In the genomic region with DNA sequence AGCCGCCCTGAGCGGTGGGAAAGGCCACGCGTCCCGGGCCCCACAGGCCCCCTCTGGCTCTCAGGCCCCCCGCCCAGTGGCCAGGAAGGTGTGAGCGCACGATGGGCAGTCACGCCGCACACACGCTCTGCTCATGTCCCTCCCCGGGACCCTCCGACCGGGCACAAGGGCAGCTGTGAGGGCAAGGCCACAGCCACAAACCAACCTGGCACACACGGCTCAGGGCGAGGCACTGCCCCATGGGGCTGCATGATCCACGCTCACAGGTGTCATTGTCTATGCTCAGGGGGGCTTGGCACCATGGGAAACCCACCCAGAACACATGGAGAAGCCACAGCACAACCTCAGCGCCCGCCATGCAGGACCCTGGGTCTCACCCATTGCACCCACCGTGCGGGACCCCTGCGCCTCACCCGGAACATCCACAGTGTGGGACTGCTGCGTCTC, we compare ENCODE assay signal across 19 cellular contexts. TPM values are rescaled to one million over a fixed set of nuclear protein-coding genes. Genes with fewer than 3 reads are reported as not detected.
DNase-seq lines count a peak whose midpoint lies in the region; ATAC-seq, FAIRE-seq and TF ChIP-seq lines count a peak whose summit lies in the region.
"Had no signal": no experiment of that assay in that cellular context is flagged by ENCODE, and none has a peak within 500 bp of the region (broad histone marks: within the 10 kb centered on the region; RNA-seq: fewer than 3 reads in every experiment).

No MANE protein-coding gene starts in this region.

- no peaks in the 10 kb centered on the region for H3K36me3 ChIP-seq in K562 (ENCODE audit: control insufficient read depth, insufficient read depth, low read length)
- H3K36me3 ChIP-seq in neuronal stem cell (replicated peaks in 1 of 2; ENCODE audit: control insufficient read depth in 2 of 2, insufficient read depth in 2 of 2, low read length in 2 of 2), result peaks cover 43 to 64% of the 10 kb centered on the region in 2 donors

- no peak for TF ChIP-seq CTCF in K562 (IDR thresholded peaks at IDR 0.05 in 2 of 3, conservative IDR thresholded peaks at IDR 0.05 in 1 of 3; ENCODE audit: insufficient read depth in 2 of 3, low read depth in 1 of 3, low read length in 3 of 3)

- in situ Hi-C loops in K562 (cut with MboI), result no loop called here

- H3K4me1 ChIP-seq in K562 (replicated peaks in 1 of 2; ENCODE audit: control insufficient read depth in 2 of 2, insufficient read depth in 2 of 2, low read length in 2 of 2), result peaks cover 0 to 61% of the 10 kb centered on the region in 2 experiments; a peak in 1 of 5 replicates
- H3K4me1 ChIP-seq in neuronal stem cell (ENCODE audit: control insufficient read depth in 2 of 2, insufficient read depth in 1 of 2, low read depth in 1 of 2, low read length in 2 of 2), result peaks cover 0 to 10% of the 10 kb centered on the region in 2 donors
- H3K4me1 ChIP-seq: HAP-1 had no signal

- no peak overlapping the region for H2BK12ac ChIP-seq in neuronal stem cell (ENCODE audit: low read length)

- H4K91ac ChIP-seq in neuronal stem cell (ENCODE audit: low read depth, low read length, poor library complexity), result no peak overlapping the region

- H3K4me2 ChIP-seq in K562 (ENCODE audit: insufficient read depth, low read length) (no peak overlapping the region), neuronal stem cell (ENCODE audit: insufficient read depth, low read length, poor library complexity, severe bottlenecking) (no peak overlapping the region)
- H3K4me2 ChIP-seq: GM23338 had no signal

- no peak overlapping the region for H2AK5ac ChIP-seq in neuronal stem cell (ENCODE audit: low read depth, low read length)

- H3K27ac ChIP-seq in K562 (ENCODE audit: extremely low read depth, low read depth, low read length) (no peak overlapping the region), neuronal stem cell (replicated peaks; ENCODE audit: low read length) (no peak overlapping the region)

- FAIRE-seq in K562 (lab: Jason Lieb, UNC), result no peak
- no peak for FAIRE-seq in GM19239 (lab: Jason Lieb, UNC)
- FAIRE-seq: A204.1, G401.6, GM12891 had no signal

- BruUV-seq in K562 (replicated peaks; lab: Mats Ljungman, UMichigan), result no TSS peak

- no peak for TF ChIP-seq RAD21 in K562 (CRISPR knock-in tag; conservative IDR thresholded peaks at IDR 0.05 in 1 of 2, IDR thresholded peaks at IDR 0.05 in 1 of 2)

- TF ChIP-seq EP300 in K562 (IDR thresholded peaks at IDR 0.05; ENCODE audit: low read length), result no peak

- H2AFZ ChIP-seq in K562 (ENCODE audit: low read depth, low read length) (no peak overlapping the region), neuronal stem cell (ENCODE audit: low read length) (no peak overlapping the region)
- H2AFZ ChIP-seq: GM23338 had no signal

- 43% methylated on average over 20 of the region's 24 CpGs for WGBS in K562 (ENCODE audit: insufficient coverage, low coverage, missing lambda C conversion rate)
- no CpG with 5 or more reads among the region's 24 CpGs for WGBS in neuronal stem cell (ENCODE audit: extremely low coverage in 2 of 2, insufficient read length in 2 of 2, insufficient replicate concordance in 1 of 2), 2 donors

- peaks cover 5% of the 10 kb centered on the region for H3K79me1 ChIP-seq in neuronal stem cell (ENCODE audit: low read depth, low read length)

- H3K27me3 ChIP-seq in K562 (ENCODE audit: control insufficient read depth in 2 of 2, insufficient read depth in 2 of 2, low read length in 2 of 2) (peaks cover 0 to 50% of the 10 kb centered on the region in 2 experiments; a peak in 4 of 5 replicates), neuronal stem cell (ENCODE audit: control insufficient read depth in 3 of 3, insufficient read depth in 3 of 3, low read depth in 1 of 3, low read length in 3 of 3) (no peaks in the 10 kb centered on the region)

- CTCF ChIA-PET in K562 (lab: Yijun Ruan, JAX; ENCODE audit: low intra/inter-chr PET ratio), result no interaction called here

- no peak for TF ChIP-seq POLR2A in K562 (conservative IDR thresholded peaks at IDR 0.05)

- no peak overlapping the region for H3K23ac ChIP-seq in neuronal stem cell (ENCODE audit: low read depth, low read length, poor library complexity)

- H3K4ac ChIP-seq in neuronal stem cell (ENCODE audit: low read length), result no peak overlapping the region

- H3K79me2 ChIP-seq in K562 (ENCODE audit: control insufficient read depth, insufficient read depth, low read length), result no peaks in the 10 kb centered on the region

- no peak overlapping the region for H3K9ac ChIP-seq in K562 (ENCODE audit: insufficient read depth in 1 of 2, low read depth in 2 of 2, low read length in 2 of 2)
- no peak overlapping the region for H3K9ac ChIP-seq in neuronal stem cell (ENCODE audit: low read depth, low read length, poor library complexity)

- no peak overlapping the region for H2BK15ac ChIP-seq in neuronal stem cell (ENCODE audit: low read length)

- DNase-seq in Right ventricle myocardium superior (peak; percentile 31), left cardiac atrium (no peak), 8988T (peak; percentile 23), K562 (ENCODE audit: extremely low read depth in 1 of 4, low spot score in 3 of 4) (no peak), neuronal stem cell (ENCODE audit: low spot score) (no peak), GM19239 (ENCODE audit: insufficient read length, low spot score) (no peak)
- DNase-seq: C1 segment of cervical spinal cord; Calu3; CD4-positive, alpha-beta T cell; DMS153; DMS79 treated with DMSO at 0.1 percent for 48 hours; EL had no signal

- H4K20me1 ChIP-seq in K562 (replicated peaks; ENCODE audit: control insufficient read depth, insufficient read depth, low read length), result peaks cover 19% of the 10 kb centered on the region

- H4K8ac ChIP-seq in neuronal stem cell (ENCODE audit: low read depth, low read length), result no peak overlapping the region

- POLR2A ChIA-PET in K562 (lab: Yijun Ruan, JAX), result interaction anchor here (0.7 kb wide), 1 partner anchor 78 kb away, joined by 4 read pairs; no protein-coding TSS in a partner anchor

- no peak overlapping the region for H2BK120ac ChIP-seq in neuronal stem cell (ENCODE audit: low read depth, low read length)

- H3K4me3 ChIP-seq in K562 (no peak overlapping the region), neuronal stem cell (ENCODE audit: low read length in 2 of 2) (no peak overlapping the region)
- H3K4me3 ChIP-seq: GM23338, HAP-1 had no signal

- peak overlapping the region; percentile 71 for H3K14ac ChIP-seq in neuronal stem cell (ENCODE audit: low read length)

- H3K18ac ChIP-seq in neuronal stem cell (ENCODE audit: low read length), result no peak overlapping the region

- intact Hi-C loops in Right ventricle myocardium superior (cut with DNase I), result no loop called here
- intact Hi-C loops in left cardiac atrium (cut with DNase I), result no loop called here
- intact Hi-C loops in K562 (cut with micrococcal nuclease), result no loop called here

- no peak overlapping the region for H2BK5ac ChIP-seq in neuronal stem cell (ENCODE audit: low read length)

- ATAC-seq in Right ventricle myocardium superior (ENCODE audit: poor library complexity), result no peak
- no peak for ATAC-seq in left cardiac atrium
- ATAC-seq in K562, result no peak
- ATAC-seq in HG02642 (IDR thresholded peaks at IDR 0.05; ENCODE audit: poor library complexity, unreplicated experiment), result no peak
- ATAC-seq: GM23338 had no signal

- no peaks in the 10 kb centered on the region for H3K9me1 ChIP-seq in K562 (ENCODE audit: control insufficient read depth, insufficient read depth, low read length)

- H3K9me3 ChIP-seq in K562 (replicated peaks; ENCODE audit: control insufficient read depth, insufficient read depth, low read depth, low read length) (no peaks in the 10 kb centered on the region), neuronal stem cell (replicated peaks in 1 of 2; ENCODE audit: control insufficient read depth in 2 of 2, insufficient read depth in 1 of 2, low read depth in 1 of 2, low read length in 2 of 2) (no peaks in the 10 kb centered on the region)
- H3K9me3 ChIP-seq: HAP-1 had no signal

RNA-seq across cellular contexts. Expression of a gene that starts 51.3 kb away (rescaled TPM):
- 172 TPM for total RNA-seq in Right ventricle myocardium superior
- 10 to 100 TPM; 53.7 to 54.1 TPM for total RNA-seq in left cardiac atrium
- 13.6 and 46.2 TPM in 2 replicates for total RNA-seq in K562 (2011; cell fraction: chromatin; rRNA removed; ENCODE audit: low replicate concordance)
- total RNA-seq in K562 (2011; cell fraction: nucleolus; rRNA removed), result 15.9 and 26.2 TPM in 2 replicates
- total RNA-seq in K562 (2011; cell fraction: nucleoplasm; rRNA removed), result 8.9 and 10.9 TPM in 2 replicates
- 1.1 and 1.3 TPM in 2 replicates for total RNA-seq in K562 (2014; rRNA removed)
- total RNA-seq in K562 (2014; rRNA removed; fragmentation: Illumina TruSeq; extraction: Trizol), result 0.11 and 0.22 TPM in 2 replicates
- total RNA-seq in K562 (2015; rRNA removed; fragmentation: Illumina TruSeq; extraction: Trizol), result 0.51 and 0.53 TPM in 2 replicates
- 1.8 and 1.9 TPM in 2 replicates for total RNA-seq in K562 (2021)
- 3.1 and 15.7 TPM in 2 replicates for polyA plus RNA-seq in K562 (2011; rRNA removed)
- 5.3 and 11.3 TPM in 2 replicates for polyA plus RNA-seq in K562 (2011; cell fraction: cytosol; rRNA removed)
- polyA plus RNA-seq in K562 (2011; cell fraction: nucleus; rRNA removed), result 55.8 and 115 TPM in 2 replicates
- 1.2 and 3.8 TPM in 2 replicates for polyA plus RNA-seq in K562 (2012)
- 0.56 and 0.83 TPM in 2 replicates for polyA plus RNA-seq in K562 (2014; fragmentation: Illumina TruSeq; extraction: Trizol)
- polyA plus RNA-seq in K562 (2014; fragmentation: Nextera tagmentation; extraction: Ambion mirVana), result under 1 TPM; 0.01 to 0.04 TPM
- 0.73 and 1.0 TPM in 2 replicates for polyA plus RNA-seq in K562 (2014; rRNA removed)
- polyA minus RNA-seq in K562 (2011; rRNA and poly(A)+ RNA removed), result 2.5 and 9.1 TPM in 2 replicates
- polyA minus RNA-seq in K562 (2011; cell fraction: cytosol; rRNA and poly(A)+ RNA removed), result 5.9 and 21.7 TPM in 2 replicates
- 13.1 and 36.8 TPM in 2 replicates for polyA minus RNA-seq in K562 (2011; cell fraction: nucleus; rRNA and poly(A)+ RNA removed)
- 25.7 TPM for polyA plus RNA-seq in neuronal stem cell (2013, experiment 1 of 2)
- polyA plus RNA-seq in neuronal stem cell (2013, experiment 2 of 2), result 25.0 TPM

RNA-seq across cellular contexts. Expression of a gene that starts 52.0 kb away (rescaled TPM):
- total RNA-seq in Right ventricle myocardium superior, result 2.8 TPM
- 10 to 100 TPM in 1 of 2 donors, 1 to 10 TPM in 1; 4.4 to 10.4 TPM for total RNA-seq in left cardiac atrium
- 0.55 and 2.0 TPM in 2 replicates for total RNA-seq in K562 (2011; cell fraction: chromatin; rRNA removed; ENCODE audit: low replicate concordance)
- total RNA-seq in K562 (2011; cell fraction: nucleolus; rRNA removed), result 0.67 and 1.7 TPM in 2 replicates
- 0.37 TPM in 1 of 2 replicates, not detected in the other for total RNA-seq in K562 (2011; cell fraction: nucleoplasm; rRNA removed)
- 0.12 and 0.64 TPM in 2 replicates for total RNA-seq in K562 (2014; rRNA removed)
- total RNA-seq in K562 (2014; rRNA removed; fragmentation: Illumina TruSeq; extraction: Trizol), result not detected in 2 replicates
- total RNA-seq in K562 (2015; rRNA removed; fragmentation: Illumina TruSeq; extraction: Trizol), result not detected in 2 replicates
- 0.35 and 0.38 TPM in 2 replicates for total RNA-seq in K562 (2021)
- polyA plus RNA-seq in K562 (2011; rRNA removed), result 0.20 and 0.65 TPM in 2 replicates
- 0.29 TPM in 1 of 2 replicates, not detected in the other for polyA plus RNA-seq in K562 (2011; cell fraction: cytosol; rRNA removed)
- 3.0 and 5.0 TPM in 2 replicates for polyA plus RNA-seq in K562 (2011; cell fraction: nucleus; rRNA removed)
- polyA plus RNA-seq in K562 (2012), result 0.16 and 0.98 TPM in 2 replicates
- polyA plus RNA-seq in K562 (2014; fragmentation: Illumina TruSeq; extraction: Trizol), result not detected in 2 replicates
- polyA plus RNA-seq in K562 (2014; fragmentation: Nextera tagmentation; extraction: Ambion mirVana), result not detected
- 0.09 TPM in 1 of 2 replicates, not detected in the other for polyA plus RNA-seq in K562 (2014; rRNA removed)
- polyA minus RNA-seq in K562 (2011; rRNA and poly(A)+ RNA removed), result not detected in 2 replicates
- polyA minus RNA-seq in K562 (2011; cell fraction: cytosol; rRNA and poly(A)+ RNA removed), result 1.3 TPM in 1 of 2 replicates, not detected in the other
- 1.00 and 1.3 TPM in 2 replicates for polyA minus RNA-seq in K562 (2011; cell fraction: nucleus; rRNA and poly(A)+ RNA removed)
- 11.1 TPM for polyA plus RNA-seq in neuronal stem cell (2013, experiment 1 of 2)
- 11.1 TPM for polyA plus RNA-seq in neuronal stem cell (2013, experiment 2 of 2)
- total RNA-seq: HT1080 had no signal

Comparison
In these comparisons a context has a peak if more than half of its experiments do, and no peak if none do; other contexts are left out.
1. DNase-seq: peak in Right ventricle myocardium superior (single experiment) and 8988T (single experiment); none in left cardiac atrium (single experiment), K562 (0 of 4), neuronal stem cell (single experiment) and GM19239 (single experiment).